In the genomic region with DNA sequence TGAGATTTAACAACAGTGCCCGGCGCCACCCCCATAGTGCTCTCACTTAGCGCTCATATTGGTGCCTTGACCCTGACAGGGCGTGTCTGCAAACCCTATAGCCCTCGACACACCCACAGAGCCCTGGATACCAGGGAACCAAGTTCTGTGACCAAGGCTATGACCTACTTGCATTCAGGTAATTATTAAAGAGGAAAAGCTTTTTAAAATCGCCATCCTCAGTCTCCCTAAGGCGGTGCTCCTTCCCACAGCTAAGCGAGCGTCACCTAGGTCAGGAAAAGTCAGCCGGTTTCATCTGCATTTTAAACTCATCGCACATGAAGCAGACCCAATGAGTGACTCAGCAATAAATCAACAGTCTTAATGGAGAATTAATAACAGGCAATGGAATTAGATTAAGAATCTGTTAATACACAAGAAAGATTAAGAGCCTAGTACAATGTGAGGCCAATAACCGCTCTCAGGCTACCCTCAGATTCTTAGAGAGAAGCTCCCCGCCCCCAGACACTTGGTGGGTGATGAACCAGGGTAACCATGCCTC, we compare ENCODE assay signal across 15 cellular contexts.
"Had no signal": no experiment of that assay in that cellular context is flagged by ENCODE, and none has a peak within 500 bp of the region (broad histone marks: within the 10 kb centered on the region; RNA-seq: fewer than 3 reads in every experiment).

No MANE protein-coding gene starts in this region.

- FAIRE-seq: colon, endometrium, frontal cortex, pancreas had no signal

- H3K36me3 ChIP-seq: pancreas, vagina, WERI-Rb-1 had no signal

- H3K27ac Mint-ChIP-seq: activated CD4-positive, alpha-beta memory T cell treated with anti-CD3 and anti-CD28 coated beads, Interleukin-2, amount 10 ng/mL, durations not matched to agents 7 days and 5 days; activated naive CD4-positive, alpha-beta T cell treated with anti-CD3 and anti-CD28 coated beads, Interleukin-2, amount 50 U/mL, for 72 hours; stimulated activated effector memory CD8-positive, alpha-beta T cell treated with anti-CD3 and anti-CD28 coated beads, Interleukin-12 subunit alpha, Interleukin-12 subunit beta, amount 100 ng/mL, for 72 hours; stimulated activated naive CD8-positive, alpha-beta T cell treated with anti-CD3 and anti-CD28 coated beads, Interleukin-15, Interleukin-2, amounts not matched to agents 100 ng/mL and 50 ng/mL, for 24 hours; T-helper 17 cell; type B pancreatic cell had no signal

- H3K4me3 Mint-ChIP-seq: activated CD4-positive, alpha-beta memory T cell treated with anti-CD3 and anti-CD28 coated beads, Interleukin-2, amount 10 ng/mL, durations not matched to agents 7 days and 5 days; neural crest cell; stimulated activated effector memory CD8-positive, alpha-beta T cell treated with anti-CD3 and anti-CD28 coated beads, Interleukin-12 subunit alpha, Interleukin-12 subunit beta, amount 100 ng/mL, for 72 hours; stimulated activated naive CD8-positive, alpha-beta T cell treated with anti-CD3 and anti-CD28 coated beads, Interleukin-15, Interleukin-2, amounts not matched to agents 100 ng/mL and 50 ng/mL, for 24 hours; T-helper 17 cell; type B pancreatic cell had no signal

- H3K27ac ChIP-seq: epithelial cell of prostate, pancreas, vagina, WERI-Rb-1 had no signal

- H3K36me3 Mint-ChIP-seq: activated naive CD4-positive, alpha-beta T cell treated with anti-CD3 and anti-CD28 coated beads, Interleukin-2, amount 50 U/mL, for 72 hours; stimulated activated effector memory CD8-positive, alpha-beta T cell treated with anti-CD3 and anti-CD28 coated beads, Interleukin-12 subunit alpha, Interleukin-12 subunit beta, amount 100 ng/mL, for 72 hours had no signal

- H3K27me3 ChIP-seq: pancreas, vagina had no signal

- H3K9me3 Mint-ChIP-seq: activated CD4-positive, alpha-beta memory T cell treated with anti-CD3 and anti-CD28 coated beads, Interleukin-2, amount 10 ng/mL, durations not matched to agents 7 days and 5 days; activated naive CD4-positive, alpha-beta T cell treated with anti-CD3 and anti-CD28 coated beads, Interleukin-2, amount 50 U/mL, for 72 hours; naive thymus-derived CD4-positive, alpha-beta T cell; neural crest cell; stimulated activated effector memory CD8-positive, alpha-beta T cell treated with anti-CD3 and anti-CD28 coated beads, Interleukin-12 subunit alpha, Interleukin-12 subunit beta, amount 100 ng/mL, for 72 hours; stimulated activated naive CD8-positive, alpha-beta T cell treated with anti-CD3 and anti-CD28 coated beads, Interleukin-15, Interleukin-2, amounts not matched to agents 100 ng/mL and 50 ng/mL, for 24 hours; type B pancreatic cell had no signal

- H3K9me3 ChIP-seq: pancreas, vagina had no signal

- H3K4me1 Mint-ChIP-seq: stimulated activated effector memory CD8-positive, alpha-beta T cell treated with anti-CD3 and anti-CD28 coated beads, Interleukin-12 subunit alpha, Interleukin-12 subunit beta, amount 100 ng/mL, for 72 hours had no signal

- H3K4me3 ChIP-seq: pancreas, vagina had no signal

- H3K27me3 Mint-ChIP-seq: activated CD4-positive, alpha-beta memory T cell treated with anti-CD3 and anti-CD28 coated beads, Interleukin-2, amount 10 ng/mL, durations not matched to agents 7 days and 5 days; type B pancreatic cell had no signal

- H3K4me1 ChIP-seq: pancreas had no signal
